Comparison of ENCODE assay signal across 11 cellular contexts in the genomic region with DNA sequence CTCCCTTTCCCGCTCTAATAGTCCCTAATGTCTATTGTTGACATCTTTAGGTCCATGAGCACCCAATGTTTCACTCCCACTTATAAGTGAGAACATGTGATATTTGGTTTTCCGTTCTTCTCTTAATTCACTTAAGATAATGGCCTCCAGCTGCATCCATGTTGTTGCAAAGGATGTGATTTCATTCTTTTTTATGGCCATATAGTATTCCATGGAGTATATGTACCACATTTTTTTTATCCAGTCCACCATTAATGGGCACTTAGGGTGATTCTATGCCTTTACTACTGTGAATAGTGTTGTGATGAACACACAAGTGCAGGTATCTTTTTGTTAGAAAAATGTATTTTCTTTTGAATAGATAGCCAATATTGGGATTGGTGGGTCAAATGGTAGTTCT.
"Had no signal": no experiment of that assay in that cellular context is flagged by ENCODE, and none has a peak within 500 bp of the region (broad histone marks: within the 10 kb centered on the region; RNA-seq: fewer than 3 reads in every experiment).

No MANE protein-coding gene starts in this region.

- H2AFZ ChIP-seq: GM23248, GM23338 had no signal

- ATAC-seq: GM23338, HCT116 had no signal

- H3K4me3 ChIP-seq: GM23248, GM23338, HAP-1 had no signal

- H3K4me1 ChIP-seq: HAP-1 had no signal

- H3K9me3 ChIP-seq: HAP-1 had no signal

- H3K9ac ChIP-seq: GM23248 had no signal

- H3K27ac ChIP-seq: GM23248 had no signal

- DNase-seq: GM23248, GOT3, H7, H9, HCEC 1CT, HFFc6 had no signal

- H3K36me3 ChIP-seq: HAP-1 had no signal

- H3K4me2 ChIP-seq: GM23338 had no signal

- FAIRE-seq: H1, H54 had no signal
